Comparison of ENCODE assay signal across 19 cellular contexts in the genomic region with DNA sequence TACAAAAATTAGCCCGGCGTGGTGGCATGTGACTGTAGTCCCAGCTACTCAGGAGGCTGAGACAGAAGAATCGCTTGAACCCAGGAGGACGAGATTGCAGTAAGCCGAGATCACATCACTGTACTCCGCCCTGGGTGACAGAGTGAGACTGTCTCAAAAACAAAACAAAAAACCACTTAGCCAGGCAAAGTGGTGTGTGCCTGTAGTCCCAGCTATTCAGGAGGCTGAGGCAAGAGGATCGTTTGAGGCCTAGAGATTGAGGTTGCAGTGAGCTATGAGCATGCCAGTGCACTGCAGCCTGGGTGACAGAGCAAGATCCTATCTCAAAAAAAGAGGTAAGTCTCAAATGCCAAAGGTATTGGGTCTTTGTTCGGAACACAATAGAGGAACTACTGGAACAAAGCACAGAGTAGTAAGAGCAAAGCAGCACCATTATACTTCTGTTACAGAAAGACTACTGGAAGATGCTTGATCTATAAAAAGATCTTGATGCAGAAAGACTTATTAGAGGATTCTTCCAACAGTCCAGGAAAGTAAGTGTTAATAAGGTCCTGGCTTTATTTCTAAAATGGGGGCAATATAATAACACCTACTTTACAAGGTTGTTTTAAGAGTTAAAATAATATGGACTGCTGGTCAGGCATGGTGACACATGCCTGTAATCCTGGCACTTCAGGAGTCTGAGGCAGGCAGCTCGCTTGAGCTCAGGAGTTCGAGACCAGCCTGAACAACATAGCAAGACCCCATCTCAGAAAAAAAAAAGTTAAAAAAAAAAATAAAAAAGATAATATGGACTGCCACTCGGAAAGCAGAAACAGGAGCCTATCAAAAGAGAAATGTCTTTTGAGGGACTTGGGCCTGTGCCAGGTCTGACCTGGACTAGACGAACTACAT. TPM values are rescaled to one million over a fixed set of nuclear protein-coding genes. Genes with fewer than 3 reads are reported as not detected.
"Had no signal": no experiment of that assay in that cellular context is flagged by ENCODE, and none has a peak within 500 bp of the region (broad histone marks: within the 10 kb centered on the region; RNA-seq: fewer than 3 reads in every experiment).

No MANE protein-coding gene starts in this region.

- H3K9me3 ChIP-seq: breast epithelium, heart left ventricle, lower lobe of right lung, tibial nerve had no signal

- DNase-seq: activated CD4-positive, alpha-beta T cell treated with anti-CD3 and anti-CD28 coated beads, Interleukin-2, amount 50 U/mL, for 48 hours; activated naive CD4-positive, alpha-beta T cell treated with anti-CD3 and anti-CD28 coated beads for 36 hours; activated naive CD8-positive, alpha-beta T cell treated with anti-CD3 and anti-CD28 coated beads, Interleukin-2, amount 50 U/mL, for 24 hours; aorta; cerebellar nuclear complex; effector memory CD4-positive, alpha-beta T cell; left colon; lower lobe of right lung; naive B cell; stimulated activated CD4-positive, alpha-beta T cell treated with anti-CD3 and anti-CD28 coated beads, Interleukin-4, amount 100 ng/mL, for 24 hours; stimulated activated naive CD4-positive, alpha-beta T cell had no signal

- H3K27ac ChIP-seq: breast epithelium, lower lobe of right lung, skin epidermis, tibial nerve had no signal

- H3K4me1 ChIP-seq: breast epithelium had no signal

- H3K36me3 ChIP-seq: breast epithelium, heart left ventricle, lower lobe of right lung, tibial nerve had no signal

- H3K4me3 ChIP-seq: breast epithelium, heart left ventricle, lower lobe of right lung, skin epidermis, tibial nerve had no signal

- ATAC-seq: activated naive CD8-positive, alpha-beta T cell treated with anti-CD3 and anti-CD28 coated beads, Interleukin-2, amount 50 U/mL, for 24 hours; activated T-helper 17 cell treated with anti-CD3 and anti-CD28 coated beads, Interleukin-2, amount 50 U/mL, for 72 hours; left colon had no signal

- FAIRE-seq: frontal cortex had no signal

- H3K27me3 ChIP-seq: breast epithelium, heart left ventricle, tibial nerve had no signal

RNA-seq across cellular contexts. Expression of a gene that starts 44.0 kb away (rescaled TPM):
- total RNA-seq: activated T-helper 17 cell treated with anti-CD3 and anti-CD28 coated beads, Interleukin-2, amount 50 U/mL, for 72 hours; aorta; breast epithelium; frontal cortex; left colon; lower lobe of right lung; mononuclear cell; subcutaneous adipose tissue; tibial nerve had no signal
- polyA plus RNA-seq: aorta, heart left ventricle had no signal
